ENCODE assay signal across 13 cellular contexts in genomic region chr21:26506951-26507350, GRCh38.
DNase-seq lines count a peak whose midpoint lies in the region; ATAC-seq and TF ChIP-seq lines count a peak whose summit lies in the region.
"Had no signal": no experiment of that assay in that cellular context is flagged by ENCODE, and none has a peak within 500 bp of the region (broad histone marks: within the 10 kb centered on the region; RNA-seq: fewer than 3 reads in every experiment).

No MANE protein-coding gene starts in this region.

- no peaks in the 10 kb centered on the region for H3K9me3 Mint-ChIP-seq in CD4-positive, alpha-beta T cell
- H3K9me3 Mint-ChIP-seq: activated CD4-positive, alpha-beta T cell treated with anti-CD3 and anti-CD28 coated beads, Interleukin-2, amount 10 ng/mL, durations not matched to agents 7 days and 5 days; T-helper 1 cell treated with Interleukin-12 subunit alpha and Interleukin-12 subunit beta and Interleukin-4 antibody, amounts not matched to agents 30 μg/mL and 1 μg/mL, for 36 hours had no signal

- in situ Hi-C loops in astrocyte of the spinal cord (cut with HindIII; ENCODE audit: low sequenced_read_pairs) = no loop called here

- no peaks in the 10 kb centered on the region for H3K4me1 Mint-ChIP-seq in CD4-positive, alpha-beta T cell (ENCODE audit: low read depth)
- H3K4me1 Mint-ChIP-seq: activated CD4-positive, alpha-beta T cell treated with anti-CD3 and anti-CD28 coated beads, Interleukin-2, amount 10 ng/mL, durations not matched to agents 7 days and 5 days had no signal

- BruUV-seq in A673 (replicated peaks; lab: Mats Ljungman, UMichigan) = no TSS peak

- H3K36me3 Mint-ChIP-seq in CD4-positive, alpha-beta T cell (ENCODE audit: low read depth) = no peaks in the 10 kb centered on the region

- CTCF ChIA-PET in A673 (lab: Charles Lee) = no interaction called here
- CTCF ChIA-PET in CD4-positive, alpha-beta T cell (lab: Charles Lee) = no interaction called here

- H3K27ac ChIP-seq in A673 (ENCODE audit: low read depth, low read length, poor library complexity, severe bottlenecking) = no peak overlapping the region
- H3K27ac ChIP-seq in CD4-positive, alpha-beta T cell (ENCODE audit: low read depth, low read length) = no peak overlapping the region
- H3K27ac ChIP-seq: left lung had no signal

- H3K27me3 Mint-ChIP-seq in CD4-positive, alpha-beta T cell = no peaks in the 10 kb centered on the region

- H3K4me3 Mint-ChIP-seq in CD4-positive, alpha-beta T cell = no peak overlapping the region
- H3K4me3 Mint-ChIP-seq: activated CD4-positive, alpha-beta T cell treated with anti-CD3 and anti-CD28 coated beads, Interleukin-2, amount 10 ng/mL, durations not matched to agents 7 days and 5 days; T-helper 1 cell treated with Interleukin-12 subunit alpha and Interleukin-12 subunit beta and Interleukin-4 antibody, amounts not matched to agents 30 μg/mL and 1 μg/mL, for 36 hours had no signal

- no peak overlapping the region for H3K27ac Mint-ChIP-seq in CD4-positive, alpha-beta T cell
- H3K27ac Mint-ChIP-seq: activated CD4-positive, alpha-beta T cell treated with anti-CD3 and anti-CD28 coated beads, Interleukin-2, amount 10 ng/mL, durations not matched to agents 7 days and 5 days; T-helper 1 cell treated with Interleukin-12 subunit alpha and Interleukin-12 subunit beta and Interleukin-4 antibody, amounts not matched to agents 30 μg/mL and 1 μg/mL, for 36 hours had no signal

- peaks cover 61% of the 10 kb centered on the region for H3K4me1 ChIP-seq in A673 (ENCODE audit: insufficient read depth, low read length, poor library complexity, severe bottlenecking)
- H3K4me1 ChIP-seq: left lung had no signal

- DNase-seq in A673 (ENCODE audit: low spot score) = peak; percentile 54
- DNase-seq in HT1080 (ENCODE audit: low read depth) = peak; percentile 76
- DNase-seq in astrocyte of the spinal cord (ENCODE audit: low read depth, low spot score) = peak; percentile 70
- DNase-seq in glomerular visceral epithelial cell (ENCODE audit: extremely low spot score) = peak; percentile 11
- DNase-seq in activated gamma-delta T cell treated with Interleukin-2 at 50 U/mL for 16 hours = no peak
- DNase-seq in activated naive CD4-positive, alpha-beta T cell (lab: John Stamatoyannopoulos, UW) = no peak
- no peak for DNase-seq in stimulated activated naive CD4-positive, alpha-beta T cell treated with Interleukin-2 at 50 U/mL for 16 hours (lab: John Stamatoyannopoulos, UW)
- DNase-seq in CD4-positive, alpha-beta T cell = no peak
- DNase-seq: activated CD4-positive, alpha-beta T cell treated with anti-CD3 and anti-CD28 coated beads, Interleukin-2, amount 10 ng/mL, durations not matched to agents 7 days and 5 days; activated effector memory CD4-positive, alpha-beta T cell treated with anti-CD3 and anti-CD28 coated beads, Interleukin-2, amount 50 U/mL, for 16 hours; cerebellar nuclear complex; left lung had no signal

- H3K36me3 ChIP-seq in A673 (ENCODE audit: insufficient read depth, low read length, poor library complexity, severe bottlenecking) = no peaks in the 10 kb centered on the region
- H3K36me3 ChIP-seq: left lung had no signal

- H3K27me3 ChIP-seq in A673 (replicated peaks; ENCODE audit: insufficient read depth, low read depth, low read length, poor library complexity) = no peaks in the 10 kb centered on the region
- no peaks in the 10 kb centered on the region for H3K27me3 ChIP-seq in CD4-positive, alpha-beta T cell (ENCODE audit: control insufficient read depth, insufficient read depth, low read length)
- H3K27me3 ChIP-seq: left lung had no signal

- H3K4me3 ChIP-seq in A673 (ENCODE audit: low read depth, low read length, poor library complexity, severe bottlenecking) (no peak overlapping the region), astrocyte of the spinal cord (ENCODE audit: low read depth, low read length) (no peak overlapping the region)
- H3K4me3 ChIP-seq: left lung had no signal

- TF ChIP-seq CTCF in A673 (conservative IDR thresholded peaks at IDR 0.05; ENCODE audit: low read depth, low read length) = no peak
- no peak for TF ChIP-seq CTCF in astrocyte of the spinal cord (IDR thresholded peaks at IDR 0.05; ENCODE audit: low read depth, low read length)
- no peak for TF ChIP-seq CTCF in CD4-positive, alpha-beta T cell (IDR thresholded peaks at IDR 0.05)

- intact Hi-C loops in A673 (cut with micrococcal nuclease; ENCODE audit: unreplicated experiment) = no loop called here
- intact Hi-C loops in CD4-positive, alpha-beta T cell (cut with DNase I, micrococcal nuclease) = no loop called here

- no peaks in the 10 kb centered on the region for H3K9me3 ChIP-seq in A673 (ENCODE audit: low read depth, low read length, poor library complexity, severe bottlenecking)
- H3K9me3 ChIP-seq in CD4-positive, alpha-beta T cell (ENCODE audit: control insufficient read depth, low read length) = no peaks in the 10 kb centered on the region
- H3K9me3 ChIP-seq: left lung had no signal

- POLR2A ChIA-PET in A673 (lab: Charles Lee; ENCODE audit: low non-redundant PET) = no interaction called here
- POLR2A ChIA-PET in CD4-positive, alpha-beta T cell (lab: Charles Lee) = no interaction called here

- no peak for ATAC-seq in CD4-positive, alpha-beta T cell (ENCODE audit: poor library complexity)
- ATAC-seq: left lung had no signal

Comparison
In these comparisons a context has a peak if more than half of its experiments do, and no peak if none do; other contexts are left out.
1. DNase-seq: peak in A673 (single experiment), HT1080 (single experiment), astrocyte of the spinal cord (single experiment) and glomerular visceral epithelial cell (single experiment); none in activated gamma-delta T cell treated with Interleukin-2 at 50 U/mL for 16 hours (single experiment), activated naive CD4-positive, alpha-beta T cell (0 of 4), stimulated activated naive CD4-positive, alpha-beta T cell treated with Interleukin-2 at 50 U/mL for 16 hours (single experiment) and CD4-positive, alpha-beta T cell (0 of 10).